Comparison of ENCODE assay signal across 11 cellular contexts in genomic region chr12:119180380-119181040, GRCh38. TPM values are rescaled to one million over a fixed set of nuclear protein-coding genes. Genes with fewer than 3 reads are reported as not detected.
DNase-seq lines count a peak whose midpoint lies in the region; ATAC-seq and TF ChIP-seq lines count a peak whose summit lies in the region.
"Had no signal": no experiment of that assay in that cellular context is flagged by ENCODE, and none has a peak within 500 bp of the region (broad histone marks: within the 10 kb centered on the region; RNA-seq: fewer than 3 reads in every experiment).

No MANE protein-coding gene starts in this region.

- 16% methylated on average over 7 of the region's 7 CpGs for WGBS in prostate gland

- peaks cover 0 to 2% (median 0%) of the 10 kb centered on the region in 8 donors for H3K9me3 Mint-ChIP-seq in CD4-positive, alpha-beta memory T cell
- H3K9me3 Mint-ChIP-seq: activated CD4-positive, alpha-beta T cell treated with anti-CD3 and anti-CD28 coated beads, Interleukin-2, amount 10 ng/mL, durations not matched to agents 7 days and 5 days had no signal

- intact Hi-C loops in prostate gland (cut with DNase I), result no loop called here
- intact Hi-C loops in CD4-positive, alpha-beta memory T cell (cut with micrococcal nuclease), result no loop called here

- H3K27ac Mint-ChIP-seq in CD4-positive, alpha-beta memory T cell, result no peak overlapping the region
- H3K27ac Mint-ChIP-seq: activated CD4-positive, alpha-beta T cell treated with anti-CD3 and anti-CD28 coated beads, Interleukin-2, amount 10 ng/mL, durations not matched to agents 7 days and 5 days had no signal

- H3K4me3 Mint-ChIP-seq in CD4-positive, alpha-beta memory T cell, result no peak overlapping the region
- H3K4me3 Mint-ChIP-seq: activated CD4-positive, alpha-beta T cell treated with anti-CD3 and anti-CD28 coated beads, Interleukin-2, amount 10 ng/mL, durations not matched to agents 7 days and 5 days had no signal

- DNase-seq in Daoy (ENCODE audit: low read depth) (peak; percentile 75), adipocyte (ENCODE audit: low read depth) (no peak), right atrium auricular region (ENCODE audit: low spot score) (peak; percentile 85), prostate gland (ENCODE audit: low spot score) (no peak)
- DNase-seq in CD4-positive, alpha-beta memory T cell, result no peak
- DNase-seq: activated CD4-positive, alpha-beta T cell treated with anti-CD3 and anti-CD28 coated beads, Interleukin-2, amount 10 ng/mL, durations not matched to agents 7 days and 5 days; DMS79 treated with DMSO at 0.1 percent for 48 hours; NCI-H1436 had no signal

- H3K9me3 ChIP-seq in adipocyte (ENCODE audit: control insufficient read depth, low read length) (no peaks in the 10 kb centered on the region), right atrium auricular region (no peaks in the 10 kb centered on the region), prostate gland (no peaks in the 10 kb centered on the region)
- H3K9me3 ChIP-seq in CD4-positive, alpha-beta memory T cell (ENCODE audit: control insufficient read depth in 1 of 2, low read length in 2 of 2), result no peaks in the 10 kb centered on the region

- CTCF ChIA-PET in CD4-positive, alpha-beta memory T cell (lab: Charles Lee; ENCODE audit: partially characterized antibody), result no interaction called here

- no peaks in the 10 kb centered on the region for H3K36me3 Mint-ChIP-seq in CD4-positive, alpha-beta memory T cell

- H3K27ac ChIP-seq in right atrium auricular region, result peak overlapping the region; percentile 97 to 99
- H3K27ac ChIP-seq in prostate gland, result peak overlapping the region; percentile 76 to 87
- no peak overlapping the region for H3K27ac ChIP-seq in CD4-positive, alpha-beta memory T cell (ENCODE audit: low read depth, low read length)

- POLR2A ChIA-PET in CD4-positive, alpha-beta memory T cell (lab: Charles Lee; ENCODE audit: partially characterized antibody), result no interaction called here

- peak overlapping the region; percentile 85 for H3K4me3 ChIP-seq in adipocyte (ENCODE audit: low read length)
- peak overlapping the region; percentile 71 to 91 for H3K4me3 ChIP-seq in right atrium auricular region
- peak overlapping the region; percentile 35 to 38 for H3K4me3 ChIP-seq in prostate gland
- no peak overlapping the region for H3K4me3 ChIP-seq in CD4-positive, alpha-beta memory T cell (ENCODE audit: low read length in 2 of 2)

- no peaks in the 10 kb centered on the region for H3K27me3 ChIP-seq in adipocyte (replicated peaks; ENCODE audit: control insufficient read depth, insufficient read depth, low read length)
- H3K27me3 ChIP-seq in right atrium auricular region, result no peaks in the 10 kb centered on the region
- no peaks in the 10 kb centered on the region for H3K27me3 ChIP-seq in prostate gland (replicated peaks; ENCODE audit: insufficient read depth)
- no peaks in the 10 kb centered on the region for H3K27me3 ChIP-seq in CD4-positive, alpha-beta memory T cell (ENCODE audit: insufficient read depth, low read length)

- no peak for TF ChIP-seq POLR2A in prostate gland (IDR thresholded peaks at IDR 0.05)

- ATAC-seq in HG03139 (IDR thresholded peaks at IDR 0.05; ENCODE audit: unreplicated experiment), result no peak
- no peak for ATAC-seq in GM18861 (IDR thresholded peaks at IDR 0.05; ENCODE audit: unreplicated experiment)
- ATAC-seq in GM18867 (IDR thresholded peaks at IDR 0.05; ENCODE audit: unreplicated experiment), result no peak

- peaks cover 5 to 10% of the 10 kb centered on the region in 2 donors for H3K27me3 Mint-ChIP-seq in CD4-positive, alpha-beta memory T cell
- H3K27me3 Mint-ChIP-seq: activated CD4-positive, alpha-beta T cell treated with anti-CD3 and anti-CD28 coated beads, Interleukin-2, amount 10 ng/mL, durations not matched to agents 7 days and 5 days had no signal

- TF ChIP-seq CTCF in right atrium auricular region (IDR thresholded peaks at IDR 0.05) (no peak), prostate gland (IDR thresholded peaks at IDR 0.05) (no peak)

- no peaks in the 10 kb centered on the region for H3K4me1 Mint-ChIP-seq in CD4-positive, alpha-beta memory T cell
- H3K4me1 Mint-ChIP-seq: activated CD4-positive, alpha-beta T cell treated with anti-CD3 and anti-CD28 coated beads, Interleukin-2, amount 10 ng/mL, durations not matched to agents 7 days and 5 days had no signal

- H3K4me1 ChIP-seq in adipocyte (ENCODE audit: control insufficient read depth, insufficient read depth, low read length) (peaks cover 72% of the 10 kb centered on the region), right atrium auricular region (peaks cover 0 to 56% of the 10 kb centered on the region in 2 donors), prostate gland (replicated peaks) (peaks cover 2% of the 10 kb centered on the region)
- H3K4me1 ChIP-seq in CD4-positive, alpha-beta memory T cell (ENCODE audit: insufficient read depth, low read length), result no peaks in the 10 kb centered on the region

- peak overlapping the region; percentile 88 for H3K9ac ChIP-seq in adipocyte (ENCODE audit: low read length)

- H3K36me3 ChIP-seq in adipocyte (ENCODE audit: control insufficient read depth, insufficient read depth, low read length, severe bottlenecking) (no peaks in the 10 kb centered on the region), right atrium auricular region (peaks cover 7% of the 10 kb centered on the region), prostate gland (no peaks in the 10 kb centered on the region)
- H3K36me3 ChIP-seq in CD4-positive, alpha-beta memory T cell (ENCODE audit: insufficient read depth, low read length), result no peaks in the 10 kb centered on the region

RNA-seq across cellular contexts. Expression of gene HSPB8, which starts 1.8 kb away (rescaled TPM):
- total RNA-seq in Daoy (2014; rRNA removed; shearing (Covaris generic)), result 56.1 and 58.4 TPM in 2 replicates
- 100 to 1,000 TPM; 469 to 530 TPM for total RNA-seq in right atrium auricular region
- total RNA-seq in prostate gland, result 10 to 100 TPM; 67.0 to 96.9 TPM
- total RNA-seq in CD4-positive, alpha-beta memory T cell, result not detected
- polyA plus RNA-seq in CD4-positive, alpha-beta memory T cell, result not detected
- total RNA-seq: activated CD4-positive, alpha-beta T cell treated with anti-CD3 and anti-CD28 coated beads, Interleukin-2, amount 10 ng/mL, durations not matched to agents 7 days and 5 days had no signal

Comparison
In these comparisons a context has a peak if more than half of its experiments do, and no peak if none do; other contexts are left out.
1. DNase-seq: peak in Daoy (single experiment) and right atrium auricular region (single experiment); none in adipocyte (single experiment), prostate gland (single experiment) and CD4-positive, alpha-beta memory T cell (0 of 5).
2. H3K4me3 ChIP-seq: peak in adipocyte (single experiment), right atrium auricular region (2 of 2) and prostate gland (2 of 2); none in CD4-positive, alpha-beta memory T cell (0 of 2).
3. RNA of gene HSPB8, which starts 1.8 kb away (total RNA-seq): 469 to 530 TPM in right atrium auricular region, 67.0 to 96.9 TPM in prostate gland and 56.1 to 58.4 TPM in Daoy; not detected in CD4-positive, alpha-beta memory T cell; every median in the first group is over 10 times any median in the second.